Comparison of ENCODE assay signal across 3 cellular contexts in genomic region chr19:43264841-43265663, GRCh38.
A peak's percentile ranks its signal among the peaks of the same experiment; 100 is the strongest.
TF ChIP-seq lines count a peak whose summit lies in the region.
"Not testable (repeated sequence)": the region's sequence is repeated elsewhere in the genome, so short reads cannot be mapped to it uniquely, and the experiment has no call there.

No MANE protein-coding gene starts in this region.

TF ChIP-seq in Ishikawa, 13 proteins besides CTCF, POLR2A, EP300 and RAD21:
- TF ChIP-seq USF1 (IDR thresholded peaks at IDR 0.05) = 0 out of 2 replicates have a peak, but pooled peaks have one; percentile 28

TF ChIP-seq in SK-N-SH, 30 proteins besides CTCF, POLR2A, EP300 and RAD21:
- peak; percentile 60; the same call in 1 of the 2 replicates for TF ChIP-seq USF1 (IDR thresholded peaks at IDR 0.05; ENCODE audit: borderline replicate concordance, low read depth)
- 0 out of 2 replicates have a peak, but pooled peaks have one; percentile 17 for TF ChIP-seq GABPA (IDR thresholded peaks at IDR 0.05; ENCODE audit: low read depth)
- peak; percentile 76; the same call in 1 of the 2 replicates for TF ChIP-seq RXRA (IDR thresholded peaks at IDR 0.05; ENCODE audit: borderline replicate concordance, low read depth)
- peak; percentile 67 for TF ChIP-seq PBX3 (IDR thresholded peaks at IDR 0.05)
- peak; percentile 88 for TF ChIP-seq JUND (IDR thresholded peaks at IDR 0.05)
- TF ChIP-seq TCF12 (IDR thresholded peaks at IDR 0.05) = peak; percentile 77
- TF ChIP-seq TEAD4 (IDR thresholded peaks at IDR 0.05; ENCODE audit: borderline replicate concordance, insufficient read depth) = peak; percentile 88
- peak; percentile 79 for TF ChIP-seq FOSL2 (IDR thresholded peaks at IDR 0.05; ENCODE audit: borderline replicate concordance, low read depth)
- TF ChIP-seq FOXM1 (IDR thresholded peaks at IDR 0.05; ENCODE audit: low read depth) = 0 out of 2 replicates have a peak, but pooled peaks have one; percentile 38
- TF ChIP-seq MAX (IDR thresholded peaks at IDR 0.05; ENCODE audit: low read depth) = peak; percentile 70
- TF ChIP-seq NFIC (IDR thresholded peaks at IDR 0.05; ENCODE audit: borderline replicate concordance) = peak; percentile 73

TF ChIP-seq in K562, 482 proteins besides CTCF, POLR2A, EP300 and RAD21:
- TF ChIP-seq ATF3 (IDR thresholded peaks at IDR 0.05) = peak; percentile 33; the same call in 1 of the 2 replicates
- not testable (repeated sequence) for TF ChIP-seq ATF3 (CRISPR knock-in tag; conservative IDR thresholded peaks at IDR 0.05)
